In genomic region chr5:88141695-88141979, GRCh38 we compare ENCODE assay signal across 10 cellular contexts.
DNase-seq lines count a peak whose midpoint lies in the region; ATAC-seq and TF ChIP-seq lines count a peak whose summit lies in the region.
"Had no signal": no experiment of that assay in that cellular context is flagged by ENCODE, and none has a peak within 500 bp of the region (broad histone marks: within the 10 kb centered on the region; RNA-seq: fewer than 3 reads in every experiment).

No MANE protein-coding gene starts in this region.

- POLR2A ChIA-PET in CD8-positive, alpha-beta T cell (lab: Charles Lee), result no interaction called here
- POLR2A ChIA-PET in OCI-LY7 (lab: Charles Lee), result no interaction called here

- CTCF ChIA-PET in CD8-positive, alpha-beta T cell (lab: Charles Lee), result no interaction called here
- CTCF ChIA-PET in OCI-LY7 (lab: Charles Lee; ENCODE audit: unreplicated experiment), result no interaction called here

- 0 to 13% methylated on average over 1 of the region's 7 CpGs for WGBS in esophagus squamous epithelium, 2 donors

- H3K79me2 ChIP-seq in OCI-LY7 (ENCODE audit: insufficient read depth, low read depth, low read length), result no peaks in the 10 kb centered on the region

- H3K4me1 ChIP-seq in CD8-positive, alpha-beta T cell (ENCODE audit: insufficient read depth, low read length), result peaks cover 39% of the 10 kb centered on the region
- H3K4me1 ChIP-seq in OCI-LY7 (ENCODE audit: insufficient read depth, low read length, poor library complexity, severe bottlenecking) (peaks cover 5% of the 10 kb centered on the region), esophagus squamous epithelium (peaks cover 15 to 65% (median 31%) of the 10 kb centered on the region in 3 donors)

- intact Hi-C loops in CD8-positive, alpha-beta T cell (cut with DNase I, micrococcal nuclease), result loop anchor here (5.0 kb wide), 2 partner anchors 126 to 541 kb away; partner anchors contain the start of gene TMEM161B (in 2 of the 2)
- intact Hi-C loops in OCI-LY7 (cut with micrococcal nuclease; ENCODE audit: unreplicated experiment) (loop anchor here (1.0 to 10.0 kb wide), 4 partner anchors 357 to 550 kb away; no protein-coding TSS in a partner anchor), esophagus squamous epithelium (cut with DNase I) (loop anchor here (10.0 kb wide), 1 partner anchor 533 kb away; no protein-coding TSS in a partner anchor)

- H3K27me3 Mint-ChIP-seq in CD8-positive, alpha-beta T cell (ENCODE audit: low read depth), result peaks cover 41% of the 10 kb centered on the region

- TF ChIP-seq POLR2A in esophagus squamous epithelium (IDR thresholded peaks at IDR 0.05), result no peak

- no peaks in the 10 kb centered on the region for H3K36me3 Mint-ChIP-seq in CD8-positive, alpha-beta T cell

- no peaks in the 10 kb centered on the region for H3K9me2 ChIP-seq in OCI-LY7 (ENCODE audit: insufficient read depth, low read length)

- no peak overlapping the region for H3K4me3 Mint-ChIP-seq in CD8-positive, alpha-beta T cell
- H3K4me3 Mint-ChIP-seq: activated T-helper 1 cell treated with anti-CD3 and anti-CD28 coated beads, Interleukin-12 subunit alpha, Interleukin-12 subunit beta, Interleukin-2, Interleukin-4 antibody, amounts not matched to agents 30 ng/mL and 10 ng/mL and 1 ng/mL, durations not matched to agents 14 hours and 24 hours and 36 hours had no signal

- H3K27me3 ChIP-seq in CD8-positive, alpha-beta T cell (ENCODE audit: insufficient read depth, low read length), result peaks cover 52% of the 10 kb centered on the region
- peaks cover 4 to 95% (median 9%) of the 10 kb centered on the region in 4 donors for H3K27me3 ChIP-seq in esophagus squamous epithelium

- peaks cover 19% of the 10 kb centered on the region for H3K4me1 Mint-ChIP-seq in CD8-positive, alpha-beta T cell (ENCODE audit: low read depth)

- no peaks in the 10 kb centered on the region for H3K36me3 ChIP-seq in CD8-positive, alpha-beta T cell (ENCODE audit: insufficient read depth, low read length)
- H3K36me3 ChIP-seq in OCI-LY7 (ENCODE audit: insufficient read depth, low read length) (no peaks in the 10 kb centered on the region), esophagus squamous epithelium (no peaks in the 10 kb centered on the region)

- no peak overlapping the region for H3K27ac ChIP-seq in CD8-positive, alpha-beta T cell (ENCODE audit: low read depth, low read length)
- no peak overlapping the region for H3K27ac ChIP-seq in OCI-LY7 (ENCODE audit: low read depth, low read length, poor library complexity, severe bottlenecking)
- H3K27ac ChIP-seq in esophagus squamous epithelium, result peak overlapping the region in 1 of 4 donors; percentile 33
- H3K27ac ChIP-seq: epithelial cell of prostate had no signal

- H3K9me3 Mint-ChIP-seq in CD8-positive, alpha-beta T cell, result peaks cover 2% of the 10 kb centered on the region
- H3K9me3 Mint-ChIP-seq: activated T-helper 1 cell treated with anti-CD3 and anti-CD28 coated beads, Interleukin-12 subunit alpha, Interleukin-12 subunit beta, Interleukin-2, Interleukin-4 antibody, amounts not matched to agents 30 ng/mL and 10 ng/mL and 1 ng/mL, durations not matched to agents 14 hours and 24 hours and 36 hours had no signal

- H3K4me2 ChIP-seq in OCI-LY7 (ENCODE audit: low read length), result peak overlapping the region; percentile 65

- no peak for ATAC-seq in CD8-positive, alpha-beta T cell

- no peak overlapping the region for H2AFZ ChIP-seq in OCI-LY7 (ENCODE audit: low read length)

- TF ChIP-seq CTCF in CD8-positive, alpha-beta T cell (IDR thresholded peaks at IDR 0.05), result no peak
- TF ChIP-seq CTCF in OCI-LY7 (conservative IDR thresholded peaks at IDR 0.05; ENCODE audit: low read length), result no peak
- TF ChIP-seq CTCF in esophagus squamous epithelium (IDR thresholded peaks at IDR 0.05), result no peak
- no peak for TF ChIP-seq CTCF in retinal pigment epithelial cell (conservative IDR thresholded peaks at IDR 0.05; ENCODE audit: low read depth, low read length)

- no TSS peak for BruUV-seq in OCI-LY7 (replicated peaks; lab: Mats Ljungman, UMichigan)

- H4K20me1 ChIP-seq in OCI-LY7 (ENCODE audit: insufficient read depth, low read length), result no peaks in the 10 kb centered on the region

- H3K4me3 ChIP-seq in CD8-positive, alpha-beta T cell (ENCODE audit: low read depth, low read length), result peak overlapping the region; percentile 1
- H3K4me3 ChIP-seq in OCI-LY7 (ENCODE audit: low read depth, low read length, poor library complexity, severe bottlenecking), result peak overlapping the region; percentile 21
- peak overlapping the region in 3 of 4 donors; percentile 47 to 65 (median 52) for H3K4me3 ChIP-seq in esophagus squamous epithelium
- peak overlapping the region; percentile 7 for H3K4me3 ChIP-seq in retinal pigment epithelial cell (ENCODE audit: low read length)

- H3K27ac Mint-ChIP-seq in CD8-positive, alpha-beta T cell, result no peak overlapping the region
- H3K27ac Mint-ChIP-seq: activated T-helper 1 cell treated with anti-CD3 and anti-CD28 coated beads, Interleukin-12 subunit alpha, Interleukin-12 subunit beta, Interleukin-2, Interleukin-4 antibody, amounts not matched to agents 30 ng/mL and 10 ng/mL and 1 ng/mL, durations not matched to agents 14 hours and 24 hours and 36 hours had no signal

- no peak for DNase-seq in CD8-positive, alpha-beta T cell
- DNase-seq in OCI-LY7 (ENCODE audit: low spot score) (no peak), esophagus squamous epithelium (lab: John Stamatoyannopoulos, UW) (no peak), retinal pigment epithelial cell (ENCODE audit: low read depth) (no peak), SW 1271 (lab: John Stamatoyannopoulos, UW) (no peak), iPS-NIHi7 (ENCODE audit: extremely low spot score) (no peak), GDM1 (lab: John Stamatoyannopoulos, UW) (no peak), occipital lobe (lab: John Stamatoyannopoulos, UW) (no peak)

- no peaks in the 10 kb centered on the region for H3K9me3 ChIP-seq in CD8-positive, alpha-beta T cell (ENCODE audit: low read length)
- H3K9me3 ChIP-seq in OCI-LY7 (ENCODE audit: low read length) (no peaks in the 10 kb centered on the region), esophagus squamous epithelium (no peaks in the 10 kb centered on the region)

Comparison
In these comparisons a context has a peak if more than half of its experiments do, and no peak if none do; other contexts are left out.
1. H3K4me3 ChIP-seq: peak in every context shown above with its lines; median percentile 52 in esophagus squamous epithelium; 21 in OCI-LY7; 7 in retinal pigment epithelial cell; 1 in CD8-positive, alpha-beta T cell.